1 cellular context compared by ENCODE assay signal in the genomic region with DNA sequence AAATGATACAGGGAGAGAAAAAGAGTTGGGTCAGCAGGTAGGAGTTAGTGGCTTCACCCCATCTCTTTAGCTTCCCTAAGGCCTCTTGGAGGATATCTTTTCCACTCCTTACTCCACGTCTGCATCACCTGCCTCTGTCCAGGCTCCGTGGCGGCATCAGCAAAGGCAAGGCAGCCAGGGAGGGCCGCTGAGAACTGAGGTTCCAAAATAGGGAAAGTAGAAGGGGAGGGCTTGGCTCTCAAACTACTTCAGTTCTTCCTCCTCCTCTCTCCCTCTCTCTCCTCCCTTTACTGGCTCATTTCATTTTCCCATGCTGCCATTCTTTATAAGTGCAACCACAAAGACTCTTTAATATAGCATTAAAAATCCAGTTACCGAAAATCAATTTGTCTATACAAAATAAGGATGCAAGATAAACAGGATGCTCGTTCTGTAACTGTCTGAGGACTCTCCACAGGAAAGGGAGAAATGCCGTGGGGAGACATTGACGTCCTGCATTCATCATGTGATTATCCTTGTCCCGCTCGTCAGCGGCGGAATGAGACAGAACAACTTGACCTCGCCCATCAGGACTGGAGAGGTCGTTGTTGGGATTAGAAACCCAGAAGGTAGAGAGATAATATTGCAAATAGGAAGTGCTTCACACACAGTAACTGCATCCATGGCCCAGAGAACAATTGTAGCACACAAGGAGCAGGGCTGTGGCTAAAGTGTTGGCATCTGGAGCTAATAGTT.
TF ChIP-seq lines count a peak whose summit lies in the region.

No MANE protein-coding gene starts in this region.

TF ChIP-seq in H1, 55 proteins besides CTCF, POLR2A, EP300 and RAD21:
- no peak for TF ChIP-seq CTBP2 (IDR thresholded peaks at IDR 0.05; ENCODE audit: borderline replicate concordance, insufficient read depth, insufficient read length, low read length)
- TF ChIP-seq BRCA1 (IDR thresholded peaks at IDR 0.05; ENCODE audit: low read depth, low read length), result no peak
- TF ChIP-seq TBP (IDR thresholded peaks at IDR 0.05; ENCODE audit: low read depth, low read length), result no peak
- TF ChIP-seq, protein P1, sequence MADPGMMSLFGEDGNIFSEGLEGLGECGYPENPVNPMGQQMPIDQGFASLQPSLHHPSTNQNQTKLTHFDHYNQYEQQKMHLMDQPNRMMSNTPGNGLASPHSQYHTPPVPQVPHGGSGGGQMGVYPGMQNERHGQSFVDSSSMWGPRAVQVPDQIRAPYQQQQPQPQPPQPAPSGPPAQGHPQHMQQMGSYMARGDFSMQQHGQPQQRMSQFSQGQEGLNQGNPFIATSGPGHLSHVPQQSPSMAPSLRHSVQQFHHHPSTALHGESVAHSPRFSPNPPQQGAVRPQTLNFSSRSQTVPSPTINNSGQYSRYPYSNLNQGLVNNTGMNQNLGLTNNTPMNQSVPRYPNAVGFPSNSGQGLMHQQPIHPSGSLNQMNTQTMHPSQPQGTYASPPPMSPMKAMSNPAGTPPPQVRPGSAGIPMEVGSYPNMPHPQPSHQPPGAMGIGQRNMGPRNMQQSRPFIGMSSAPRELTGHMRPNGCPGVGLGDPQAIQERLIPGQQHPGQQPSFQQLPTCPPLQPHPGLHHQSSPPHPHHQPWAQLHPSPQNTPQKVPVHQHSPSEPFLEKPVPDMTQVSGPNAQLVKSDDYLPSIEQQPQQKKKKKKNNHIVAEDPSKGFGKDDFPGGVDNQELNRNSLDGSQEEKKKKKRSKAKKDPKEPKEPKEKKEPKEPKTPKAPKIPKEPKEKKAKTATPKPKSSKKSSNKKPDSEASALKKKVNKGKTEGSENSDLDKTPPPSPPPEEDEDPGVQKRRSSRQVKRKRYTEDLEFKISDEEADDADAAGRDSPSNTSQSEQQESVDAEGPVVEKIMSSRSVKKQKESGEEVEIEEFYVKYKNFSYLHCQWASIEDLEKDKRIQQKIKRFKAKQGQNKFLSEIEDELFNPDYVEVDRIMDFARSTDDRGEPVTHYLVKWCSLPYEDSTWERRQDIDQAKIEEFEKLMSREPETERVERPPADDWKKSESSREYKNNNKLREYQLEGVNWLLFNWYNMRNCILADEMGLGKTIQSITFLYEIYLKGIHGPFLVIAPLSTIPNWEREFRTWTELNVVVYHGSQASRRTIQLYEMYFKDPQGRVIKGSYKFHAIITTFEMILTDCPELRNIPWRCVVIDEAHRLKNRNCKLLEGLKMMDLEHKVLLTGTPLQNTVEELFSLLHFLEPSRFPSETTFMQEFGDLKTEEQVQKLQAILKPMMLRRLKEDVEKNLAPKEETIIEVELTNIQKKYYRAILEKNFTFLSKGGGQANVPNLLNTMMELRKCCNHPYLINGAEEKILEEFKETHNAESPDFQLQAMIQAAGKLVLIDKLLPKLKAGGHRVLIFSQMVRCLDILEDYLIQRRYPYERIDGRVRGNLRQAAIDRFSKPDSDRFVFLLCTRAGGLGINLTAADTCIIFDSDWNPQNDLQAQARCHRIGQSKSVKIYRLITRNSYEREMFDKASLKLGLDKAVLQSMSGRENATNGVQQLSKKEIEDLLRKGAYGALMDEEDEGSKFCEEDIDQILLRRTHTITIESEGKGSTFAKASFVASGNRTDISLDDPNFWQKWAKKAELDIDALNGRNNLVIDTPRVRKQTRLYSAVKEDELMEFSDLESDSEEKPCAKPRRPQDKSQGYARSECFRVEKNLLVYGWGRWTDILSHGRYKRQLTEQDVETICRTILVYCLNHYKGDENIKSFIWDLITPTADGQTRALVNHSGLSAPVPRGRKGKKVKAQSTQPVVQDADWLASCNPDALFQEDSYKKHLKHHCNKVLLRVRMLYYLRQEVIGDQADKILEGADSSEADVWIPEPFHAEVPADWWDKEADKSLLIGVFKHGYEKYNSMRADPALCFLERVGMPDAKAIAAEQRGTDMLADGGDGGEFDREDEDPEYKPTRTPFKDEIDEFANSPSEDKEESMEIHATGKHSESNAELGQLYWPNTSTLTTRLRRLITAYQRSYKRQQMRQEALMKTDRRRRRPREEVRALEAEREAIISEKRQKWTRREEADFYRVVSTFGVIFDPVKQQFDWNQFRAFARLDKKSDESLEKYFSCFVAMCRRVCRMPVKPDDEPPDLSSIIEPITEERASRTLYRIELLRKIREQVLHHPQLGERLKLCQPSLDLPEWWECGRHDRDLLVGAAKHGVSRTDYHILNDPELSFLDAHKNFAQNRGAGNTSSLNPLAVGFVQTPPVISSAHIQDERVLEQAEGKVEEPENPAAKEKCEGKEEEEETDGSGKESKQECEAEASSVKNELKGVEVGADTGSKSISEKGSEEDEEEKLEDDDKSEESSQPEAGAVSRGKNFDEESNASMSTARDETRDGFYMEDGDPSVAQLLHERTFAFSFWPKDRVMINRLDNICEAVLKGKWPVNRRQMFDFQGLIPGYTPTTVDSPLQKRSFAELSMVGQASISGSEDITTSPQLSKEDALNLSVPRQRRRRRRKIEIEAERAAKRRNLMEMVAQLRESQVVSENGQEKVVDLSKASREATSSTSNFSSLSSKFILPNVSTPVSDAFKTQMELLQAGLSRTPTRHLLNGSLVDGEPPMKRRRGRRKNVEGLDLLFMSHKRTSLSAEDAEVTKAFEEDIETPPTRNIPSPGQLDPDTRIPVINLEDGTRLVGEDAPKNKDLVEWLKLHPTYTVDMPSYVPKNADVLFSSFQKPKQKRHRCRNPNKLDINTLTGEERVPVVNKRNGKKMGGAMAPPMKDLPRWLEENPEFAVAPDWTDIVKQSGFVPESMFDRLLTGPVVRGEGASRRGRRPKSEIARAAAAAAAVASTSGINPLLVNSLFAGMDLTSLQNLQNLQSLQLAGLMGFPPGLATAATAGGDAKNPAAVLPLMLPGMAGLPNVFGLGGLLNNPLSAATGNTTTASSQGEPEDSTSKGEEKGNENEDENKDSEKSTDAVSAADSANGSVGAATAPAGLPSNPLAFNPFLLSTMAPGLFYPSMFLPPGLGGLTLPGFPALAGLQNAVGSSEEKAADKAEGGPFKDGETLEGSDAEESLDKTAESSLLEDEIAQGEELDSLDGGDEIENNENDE (IDR thresholded peaks at IDR 0.05; ENCODE audit: insufficient replicate concordance, low read length), result no peak
